ENCODE assay signal across 11 cellular contexts in the genomic region with DNA sequence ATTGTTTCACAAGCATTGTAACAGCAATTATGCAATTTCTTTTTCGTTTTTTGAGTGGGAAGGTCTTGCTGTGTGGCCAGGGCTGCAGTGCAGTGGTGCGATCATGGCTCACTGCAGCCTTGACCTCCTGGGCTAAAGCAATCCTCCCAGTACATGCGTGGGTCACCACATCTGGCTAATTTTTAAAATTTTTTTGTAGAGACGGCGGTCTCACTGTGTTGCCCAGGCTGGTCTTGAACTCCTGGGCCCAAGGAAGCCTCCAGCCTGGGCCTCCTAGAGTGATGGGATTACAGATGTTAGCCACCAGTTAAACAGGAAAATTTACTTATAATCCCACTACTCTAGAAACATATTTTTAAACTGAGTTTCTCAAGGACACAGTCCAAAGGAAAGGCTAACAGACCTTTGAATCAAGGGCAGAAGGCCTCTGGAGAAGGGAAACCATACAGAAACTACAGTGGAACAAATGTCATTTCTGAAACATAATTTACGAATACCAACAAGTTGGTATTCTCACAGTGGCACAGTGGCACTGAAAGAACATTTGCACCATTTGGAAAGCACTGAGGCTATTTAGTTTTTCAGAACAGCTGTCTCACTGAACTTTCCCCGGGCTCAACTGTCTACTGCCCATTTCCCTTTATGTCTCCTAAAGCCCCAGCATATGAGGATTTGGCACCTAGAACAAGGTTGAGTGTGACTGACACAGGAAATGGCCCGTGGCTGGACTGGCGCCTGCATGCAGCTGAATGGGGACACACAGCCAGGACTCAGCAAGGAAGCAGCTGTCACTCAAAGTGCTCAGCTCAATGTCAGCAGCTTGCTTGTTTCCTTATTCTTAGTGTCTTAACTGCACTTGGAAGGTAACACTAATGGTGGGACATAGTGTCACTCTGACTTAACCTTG. TPM values are rescaled to one million over a fixed set of nuclear protein-coding genes. Genes with fewer than 3 reads are reported as not detected.
A peak's percentile ranks its signal among the peaks of the same experiment; 100 is the strongest.
DNase-seq lines count a peak whose midpoint lies in the region; ATAC-seq and TF ChIP-seq lines count a peak whose summit lies in the region.
"Had no signal": no experiment of that assay in that cellular context is flagged by ENCODE, and none has a peak within 500 bp of the region (broad histone marks: within the 10 kb centered on the region; RNA-seq: fewer than 3 reads in every experiment).

No MANE protein-coding gene starts in this region.

- H3K27me3 Mint-ChIP-seq in activated CD4-positive, alpha-beta memory T cell treated with anti-CD3 and anti-CD28 coated beads, Interleukin-2, amount 10 ng/mL, durations not matched to agents 7 days and 5 days, result no peaks in the 10 kb centered on the region
- no peaks in the 10 kb centered on the region for H3K27me3 Mint-ChIP-seq in activated CD4-positive, alpha-beta memory T cell treated with anti-CD3 and anti-CD28 coated beads for 36 hours

- H3K4me1 ChIP-seq in RWPE2 (ENCODE audit: insufficient read depth, poor library complexity, severe bottlenecking) (peaks cover 18% of the 10 kb centered on the region), left ventricle myocardium inferior (peaks cover 54% of the 10 kb centered on the region), transverse colon (peaks cover 7 to 22% (median 16%) of the 10 kb centered on the region in 4 donors), GM23248 (ENCODE audit: insufficient read depth) (peaks cover 7% of the 10 kb centered on the region), gastroesophageal sphincter (peaks cover 0 to 16% (median 7%) of the 10 kb centered on the region in 3 donors)

- H3K4me3 ChIP-seq in RWPE2 (ENCODE audit: severe bottlenecking) (no peak overlapping the region), left ventricle myocardium inferior (no peak overlapping the region), transverse colon (no peak overlapping the region), GM23248 (no peak overlapping the region), gastroesophageal sphincter (no peak overlapping the region)
- H3K4me3 ChIP-seq: HAP-1, SK-N-MC had no signal

- POLR2A ChIA-PET in activated CD4-positive, alpha-beta memory T cell treated with anti-CD3 and anti-CD28 coated beads, Interleukin-2, amount 10 ng/mL, durations not matched to agents 7 days and 5 days (lab: Charles Lee), result interaction anchor here (1.0 kb wide), 1 partner anchor 11 kb away, joined by 7 read pairs; no protein-coding TSS in a partner anchor
- POLR2A ChIA-PET in activated CD4-positive, alpha-beta memory T cell treated with anti-CD3 and anti-CD28 coated beads for 36 hours (lab: Charles Lee), result interaction anchor here (0.7 to 0.8 kb wide), 2 partner anchors 11 to 852 kb away, joined by 3 to 5 read pairs; no protein-coding TSS in a partner anchor

- H3K9me2 ChIP-seq in GM23248 (ENCODE audit: insufficient read depth), result no peaks in the 10 kb centered on the region

- no peak overlapping the region for H3K4me3 Mint-ChIP-seq in activated CD4-positive, alpha-beta memory T cell treated with anti-CD3 and anti-CD28 coated beads, Interleukin-2, amount 10 ng/mL, durations not matched to agents 7 days and 5 days
- no peak overlapping the region for H3K4me3 Mint-ChIP-seq in activated CD4-positive, alpha-beta memory T cell treated with anti-CD3 and anti-CD28 coated beads for 36 hours

- ATAC-seq in RWPE2 (ENCODE audit: low read depth) (no peak), gastroesophageal sphincter (no peak)

- TF ChIP-seq POLR2A in transverse colon (IDR thresholded peaks at IDR 0.05), result no peak
- TF ChIP-seq POLR2A in gastroesophageal sphincter (IDR thresholded peaks at IDR 0.05), result no peak

- H3K27me3 ChIP-seq in RWPE2 (ENCODE audit: insufficient read depth, poor library complexity, severe bottlenecking) (no peaks in the 10 kb centered on the region), left ventricle myocardium inferior (ENCODE audit: low read depth) (no peaks in the 10 kb centered on the region), transverse colon (no peaks in the 10 kb centered on the region), GM23248 (replicated peaks; ENCODE audit: insufficient read depth) (no peaks in the 10 kb centered on the region), gastroesophageal sphincter (no peaks in the 10 kb centered on the region)

- no peak overlapping the region for H3K9ac ChIP-seq in GM23248

- H3K27ac ChIP-seq in RWPE2 (ENCODE audit: poor library complexity, severe bottlenecking), result peak overlapping the region; percentile 76
- peak overlapping the region; percentile 97 for H3K27ac ChIP-seq in left ventricle myocardium inferior (replicated peaks)
- H3K27ac ChIP-seq in transverse colon, result peak overlapping the region in 3 of 4 donors; percentile 1 to 25 (median 12)
- no peak overlapping the region for H3K27ac ChIP-seq in GM23248
- H3K27ac ChIP-seq in gastroesophageal sphincter, result no peak overlapping the region
- H3K27ac ChIP-seq: SK-N-MC had no signal

- peaks cover 22% of the 10 kb centered on the region for H3K79me2 ChIP-seq in GM23248 (ENCODE audit: insufficient read depth)

- CTCF ChIA-PET in activated CD4-positive, alpha-beta memory T cell treated with anti-CD3 and anti-CD28 coated beads, Interleukin-2, amount 10 ng/mL, durations not matched to agents 7 days and 5 days (lab: Charles Lee), result interaction anchor here (0.9 to 2.0 kb wide), 2 partner anchors 9 to 12 kb away, joined by 4 to 12 read pairs; no protein-coding TSS in a partner anchor
- CTCF ChIA-PET in activated CD4-positive, alpha-beta memory T cell treated with anti-CD3 and anti-CD28 coated beads for 36 hours (lab: Charles Lee), result interaction anchor here (0.6 to 1.1 kb wide), 3 partner anchors 10 to 73 kb away, joined by 3 read pairs; no protein-coding TSS in a partner anchor

- H2AFZ ChIP-seq in GM23248, result no peak overlapping the region

- H3F3A ChIP-seq in GM23248 (ENCODE audit: insufficient read depth), result peaks cover 23% of the 10 kb centered on the region

- H3K4me2 ChIP-seq in GM23248 (ENCODE audit: unreplicated experiment), result no peak overlapping the region

- intact Hi-C loops in activated CD4-positive, alpha-beta memory T cell treated with anti-CD3 and anti-CD28 coated beads for 36 hours (cut with micrococcal nuclease), result loop anchor here (5.0 kb wide), 2 partner anchors 262 to 818 kb away; partner anchors contain the start of genes ABCA5 and AMZ2
- intact Hi-C loops in left ventricle myocardium inferior (cut with micrococcal nuclease) (no loop called here), transverse colon (cut with DNase I; ENCODE audit: low total_unique reads) (no loop called here)

- 54 to 58% methylated on average over 8 to 9 of the region's 9 CpGs for WGBS in transverse colon (ENCODE audit: low coverage in 1 of 2), 2 donors
- WGBS in GM23248 (ENCODE audit: low coverage in 1 of 2, low lambda C conversion rate in 2 of 2, missing lambda C conversion rate in 2 of 2), 2 experiments, result 77 to 80% methylated on average over 9 of the region's 9 CpGs
- 70 to 96% methylated on average over 3 to 8 of the region's 9 CpGs for WGBS in gastroesophageal sphincter (ENCODE audit: low coverage in 1 of 2), 2 donors

- 0 out of 2 replicates have a peak, but pooled peaks cover 11% of the 10 kb centered on the region for H4K20me1 ChIP-seq in GM23248 (ENCODE audit: insufficient read depth)

- in situ Hi-C loops in transverse colon (cut with MboI; ENCODE audit: low pct_ligation_motif_present in 1 of 4, low pct_unique_long_range_greater_than_20kb in 1 of 4, low sequenced_read_pairs in 3 of 4) (no loop called here), GM23248 (cut with MboI) (no loop called here)

- H3K36me3 ChIP-seq in RWPE2 (ENCODE audit: low read depth) (no peaks in the 10 kb centered on the region), left ventricle myocardium inferior (no peaks in the 10 kb centered on the region), transverse colon (no peaks in the 10 kb centered on the region), GM23248 (ENCODE audit: low read depth) (no peaks in the 10 kb centered on the region), gastroesophageal sphincter (no peaks in the 10 kb centered on the region)
- H3K36me3 ChIP-seq: HAP-1 had no signal

- H3K4me1 Mint-ChIP-seq in activated CD4-positive, alpha-beta memory T cell treated with anti-CD3 and anti-CD28 coated beads, Interleukin-2, amount 10 ng/mL, durations not matched to agents 7 days and 5 days, result peaks cover 53% of the 10 kb centered on the region
- H3K4me1 Mint-ChIP-seq in activated CD4-positive, alpha-beta memory T cell treated with anti-CD3 and anti-CD28 coated beads for 36 hours (ENCODE audit: low read depth), result peaks cover 31% of the 10 kb centered on the region

- H3K36me3 Mint-ChIP-seq in activated CD4-positive, alpha-beta memory T cell treated with anti-CD3 and anti-CD28 coated beads, Interleukin-2, amount 10 ng/mL, durations not matched to agents 7 days and 5 days (ENCODE audit: low read depth), result peaks cover 13% of the 10 kb centered on the region
- H3K36me3 Mint-ChIP-seq in activated CD4-positive, alpha-beta memory T cell treated with anti-CD3 and anti-CD28 coated beads for 36 hours, result peaks cover 9% of the 10 kb centered on the region

- peak overlapping the region; percentile 53 for H3K27ac Mint-ChIP-seq in activated CD4-positive, alpha-beta memory T cell treated with anti-CD3 and anti-CD28 coated beads, Interleukin-2, amount 10 ng/mL, durations not matched to agents 7 days and 5 days
- no peak overlapping the region for H3K27ac Mint-ChIP-seq in activated CD4-positive, alpha-beta memory T cell treated with anti-CD3 and anti-CD28 coated beads for 36 hours

- H3K9me3 ChIP-seq in RWPE2 (ENCODE audit: severe bottlenecking), result no peaks in the 10 kb centered on the region
- H3K9me3 ChIP-seq in left ventricle myocardium inferior (replicated peaks), result no peaks in the 10 kb centered on the region
- H3K9me3 ChIP-seq in transverse colon, result no peaks in the 10 kb centered on the region
- H3K9me3 ChIP-seq in GM23248 (ENCODE audit: low read depth), result no peaks in the 10 kb centered on the region
- no peaks in the 10 kb centered on the region for H3K9me3 ChIP-seq in gastroesophageal sphincter
- H3K9me3 ChIP-seq: HAP-1 had no signal

- no peak for TF ChIP-seq CTCF in RWPE2 (IDR thresholded peaks at IDR 0.05; ENCODE audit: poor library complexity, severe bottlenecking)
- no peak for TF ChIP-seq CTCF in left ventricle myocardium inferior (IDR thresholded peaks at IDR 0.05; ENCODE audit: borderline replicate concordance)
- TF ChIP-seq CTCF in transverse colon (IDR thresholded peaks at IDR 0.05), result no peak
- no peak for TF ChIP-seq CTCF in gastroesophageal sphincter (IDR thresholded peaks at IDR 0.05)

- H3K9me3 Mint-ChIP-seq in activated CD4-positive, alpha-beta memory T cell treated with anti-CD3 and anti-CD28 coated beads, Interleukin-2, amount 10 ng/mL, durations not matched to agents 7 days and 5 days, result no peaks in the 10 kb centered on the region
- H3K9me3 Mint-ChIP-seq in activated CD4-positive, alpha-beta memory T cell treated with anti-CD3 and anti-CD28 coated beads for 36 hours, result no peaks in the 10 kb centered on the region

- DNase-seq in activated CD4-positive, alpha-beta memory T cell treated with anti-CD3 and anti-CD28 coated beads, Interleukin-2, amount 10 ng/mL, durations not matched to agents 7 days and 5 days, result peak; percentile 41
- no peak for DNase-seq in activated CD4-positive, alpha-beta memory T cell treated with anti-CD3 and anti-CD28 coated beads for 36 hours
- DNase-seq in RWPE2 (ENCODE audit: low spot score) (no peak), left ventricle myocardium inferior (peak; percentile 68), transverse colon (peak; percentile 58), GM23248 (no peak), NCI-H1048 (lab: John Stamatoyannopoulos, UW) (no peak)
- DNase-seq: occipital lobe had no signal

- no peak for TF ChIP-seq EP300 in transverse colon (IDR thresholded peaks at IDR 0.05; ENCODE audit: low read depth)
- no peak for TF ChIP-seq EP300 in gastroesophageal sphincter (IDR thresholded peaks at IDR 0.05)

RNA-seq across cellular contexts. Expression of gene PRKAR1A, which starts 2.8 kb away (rescaled TPM):
- total RNA-seq in activated CD4-positive, alpha-beta memory T cell treated with anti-CD3 and anti-CD28 coated beads, Interleukin-2, amount 10 ng/mL, durations not matched to agents 7 days and 5 days, result 100 to 1,000 TPM; 281 to 287 TPM
- 100 to 1,000 TPM; 221 to 229 TPM for total RNA-seq in activated CD4-positive, alpha-beta memory T cell treated with anti-CD3 and anti-CD28 coated beads for 36 hours
- total RNA-seq in left ventricle myocardium inferior (733 TPM), transverse colon (100 to 1,000 TPM in 3 of 4 donors, 10 to 100 TPM in 1; 93.9 to 223 (median 160) TPM), gastroesophageal sphincter (100 to 1,000 TPM; 267 to 390 (median 347) TPM)
- 281 and 287 TPM in 2 replicates for total RNA-seq in GM23248 (2014; rRNA removed; shearing (Covaris generic))
- polyA plus RNA-seq in GM23248 (2016; fragmentation: Nextera tagmentation; extraction: Ambion mirVana), result 331 and 332 TPM in 2 replicates

RNA-seq across cellular contexts. Expression of gene WIPI1, which starts 52.1 kb away (rescaled TPM):
- 10 to 100 TPM; 60.0 to 62.7 TPM for total RNA-seq in activated CD4-positive, alpha-beta memory T cell treated with anti-CD3 and anti-CD28 coated beads, Interleukin-2, amount 10 ng/mL, durations not matched to agents 7 days and 5 days
- total RNA-seq in activated CD4-positive, alpha-beta memory T cell treated with anti-CD3 and anti-CD28 coated beads for 36 hours, result 10 to 100 TPM; 27.3 to 27.5 TPM
- 89.9 TPM for total RNA-seq in left ventricle myocardium inferior
- 100 to 1,000 TPM in 2 of 4 donors, 10 to 100 TPM in 2; 62.6 to 313 (median 97.1) TPM for total RNA-seq in transverse colon
- total RNA-seq in GM23248 (2014; rRNA removed; shearing (Covaris generic)), result 82.0 and 91.4 TPM in 2 replicates
- 99.1 and 100 TPM in 2 replicates for polyA plus RNA-seq in GM23248 (2016; fragmentation: Nextera tagmentation; extraction: Ambion mirVana)
- 10 to 100 TPM; 22.9 to 53.2 (median 45.0) TPM for total RNA-seq in gastroesophageal sphincter

Comparison
In these comparisons a context has a peak if more than half of its experiments do, and no peak if none do; other contexts are left out.
1. DNase-seq: peak in activated CD4-positive, alpha-beta memory T cell treated with anti-CD3 and anti-CD28 coated beads, Interleukin-2, amount 10 ng/mL, durations not matched to agents 7 days and 5 days (single experiment), left ventricle myocardium inferior (single experiment) and transverse colon (single experiment); none in activated CD4-positive, alpha-beta memory T cell treated with anti-CD3 and anti-CD28 coated beads for 36 hours (single experiment), RWPE2 (single experiment), GM23248 (single experiment) and NCI-H1048 (single experiment).
2. H3K27ac ChIP-seq: peak in RWPE2 (single experiment), left ventricle myocardium inferior (single experiment) and transverse colon (3 of 4); none in GM23248 (single experiment) and gastroesophageal sphincter (0 of 4).